In the genomic region with DNA sequence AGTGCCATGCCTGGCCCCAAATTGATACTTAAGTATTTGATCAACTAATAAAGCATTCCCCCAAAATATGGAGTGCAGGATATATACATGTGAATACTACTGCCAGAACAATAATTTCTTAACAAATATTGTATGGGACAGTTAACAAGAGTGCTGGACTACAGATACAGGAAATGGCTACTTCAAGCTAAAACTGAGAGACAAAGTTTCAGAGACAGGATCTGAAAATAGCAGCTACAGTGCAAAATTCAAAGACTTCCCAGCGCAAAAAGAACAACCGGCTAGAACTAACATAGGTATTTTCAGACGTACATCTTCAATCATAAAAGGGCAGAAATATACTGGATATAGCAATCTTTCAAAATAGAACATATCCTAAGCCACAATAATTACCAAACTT, we compare ENCODE assay signal across 20 cellular contexts. TPM values are rescaled to one million over a fixed set of nuclear protein-coding genes. Genes with fewer than 3 reads are reported as not detected.
DNase-seq lines count a peak whose midpoint lies in the region; ATAC-seq, FAIRE-seq and TF ChIP-seq lines count a peak whose summit lies in the region.
"Had no signal": no experiment of that assay in that cellular context is flagged by ENCODE, and none has a peak within 500 bp of the region (broad histone marks: within the 10 kb centered on the region; RNA-seq: fewer than 3 reads in every experiment).

No MANE protein-coding gene starts in this region.

- peaks cover 70% of the 10 kb centered on the region for H3K79me2 ChIP-seq in mesendoderm (ENCODE audit: control insufficient read depth, insufficient read depth, low read length)

- no peak for TF ChIP-seq POLR2A in GM12891 (IDR thresholded peaks at IDR 0.05; ENCODE audit: low read depth, low read length)

- H3K27me3 ChIP-seq in CD4-positive, CD25-positive, alpha-beta regulatory T cell (ENCODE audit: control insufficient read depth, insufficient read depth, low read length) = no peaks in the 10 kb centered on the region
- no peaks in the 10 kb centered on the region for H3K27me3 ChIP-seq in mesendoderm (ENCODE audit: insufficient read depth, low read length, poor library complexity)
- H3K27me3 ChIP-seq: hepatocyte, MG63, neutrophil had no signal

- H3K4me2 ChIP-seq in mesendoderm (ENCODE audit: low read length) = no peak overlapping the region
- H3K4me2 ChIP-seq: hepatocyte, PC-9 had no signal

- no peak overlapping the region for H2BK120ac ChIP-seq in mesendoderm (ENCODE audit: low read depth, low read length)

- peak; percentile 75 for FAIRE-seq in GM12891 (lab: Jason Lieb, UNC)

- H3K36me3 ChIP-seq in CD4-positive, CD25-positive, alpha-beta regulatory T cell (ENCODE audit: control insufficient read depth, insufficient read depth, low read length) = no peaks in the 10 kb centered on the region
- no peaks in the 10 kb centered on the region for H3K36me3 ChIP-seq in mesendoderm (ENCODE audit: control insufficient read depth, insufficient read depth, low read length)
- H3K36me3 ChIP-seq: neutrophil had no signal

- peaks cover 17% of the 10 kb centered on the region for H3K4me1 ChIP-seq in CD4-positive, CD25-positive, alpha-beta regulatory T cell (ENCODE audit: control insufficient read depth, insufficient read depth, low read length, poor library complexity, severe bottlenecking)
- no peaks in the 10 kb centered on the region for H3K4me1 ChIP-seq in mesendoderm (ENCODE audit: control insufficient read depth, low read depth, low read length)

- H3K9me3 Mint-ChIP-seq in CD4-positive, CD25-positive, alpha-beta regulatory T cell = peaks cover 0 to 2% (median 0%) of the 10 kb centered on the region in 7 donors
- no peaks in the 10 kb centered on the region for H3K9me3 Mint-ChIP-seq in activated naive CD8-positive, alpha-beta T cell treated with anti-CD3 and anti-CD28 coated beads, Interleukin-2, amount 50 U/mL, for 24 hours

- H3K79me1 ChIP-seq in mesendoderm (ENCODE audit: low read length) = no peaks in the 10 kb centered on the region

- H3K4ac ChIP-seq in mesendoderm (ENCODE audit: low read depth, low read length) = no peak overlapping the region

- no peak overlapping the region for H3K9ac ChIP-seq in mesendoderm (ENCODE audit: low read length)

- H3K4me1 Mint-ChIP-seq in CD4-positive, CD25-positive, alpha-beta regulatory T cell = peaks cover 33 to 57% (median 36%) of the 10 kb centered on the region in 4 donors
- H3K4me1 Mint-ChIP-seq in activated naive CD8-positive, alpha-beta T cell treated with anti-CD3 and anti-CD28 coated beads, Interleukin-2, amount 50 U/mL, for 24 hours = peaks cover 46% of the 10 kb centered on the region

- no peak overlapping the region for H3K18ac ChIP-seq in mesendoderm (ENCODE audit: low read length)

- H3K27ac ChIP-seq in CD4-positive, CD25-positive, alpha-beta regulatory T cell (ENCODE audit: insufficient read depth, low read length, poor library complexity, severe bottlenecking) = no peak overlapping the region
- no peak overlapping the region for H3K27ac ChIP-seq in mesendoderm (ENCODE audit: low read depth, low read length)
- H3K27ac ChIP-seq: hepatocyte, neutrophil, PC-9 had no signal

- no peaks in the 10 kb centered on the region for H3K27me3 Mint-ChIP-seq in CD4-positive, CD25-positive, alpha-beta regulatory T cell
- no peaks in the 10 kb centered on the region for H3K27me3 Mint-ChIP-seq in activated naive CD8-positive, alpha-beta T cell treated with anti-CD3 and anti-CD28 coated beads, Interleukin-2, amount 50 U/mL, for 24 hours

- ATAC-seq in CD4-positive, CD25-positive, alpha-beta regulatory T cell (ENCODE audit: low read depth in 2 of 2) = no peak
- ATAC-seq in HG03432 (IDR thresholded peaks at IDR 0.05; ENCODE audit: unreplicated experiment) (peak; percentile 55), GM18502 (IDR thresholded peaks at IDR 0.05; ENCODE audit: poor library complexity, unreplicated experiment) (no peak)
- no peak for ATAC-seq in activated naive CD8-positive, alpha-beta T cell treated with anti-CD3 and anti-CD28 coated beads, Interleukin-2, amount 50 U/mL, for 24 hours

- no peak overlapping the region for H2BK5ac ChIP-seq in mesendoderm (ENCODE audit: low read length)

- H3K9me3 ChIP-seq in CD4-positive, CD25-positive, alpha-beta regulatory T cell (ENCODE audit: control insufficient read depth in 2 of 2, low read length in 2 of 2) = no peaks in the 10 kb centered on the region
- H3K9me3 ChIP-seq: MG63, neutrophil had no signal

- no peak overlapping the region for H4K8ac ChIP-seq in mesendoderm (ENCODE audit: low read depth, low read length)

- no peak overlapping the region for H4K5ac ChIP-seq in mesendoderm (ENCODE audit: low read length)

- no peaks in the 10 kb centered on the region for H3K36me3 Mint-ChIP-seq in CD4-positive, CD25-positive, alpha-beta regulatory T cell
- peaks cover 6% of the 10 kb centered on the region for H3K36me3 Mint-ChIP-seq in activated naive CD8-positive, alpha-beta T cell treated with anti-CD3 and anti-CD28 coated beads, Interleukin-2, amount 50 U/mL, for 24 hours (ENCODE audit: low read depth)

- H3K27ac Mint-ChIP-seq in CD4-positive, CD25-positive, alpha-beta regulatory T cell = peak overlapping the region; percentile 2 to 66 (median 14)
- peak overlapping the region; percentile 54 for H3K27ac Mint-ChIP-seq in activated naive CD8-positive, alpha-beta T cell treated with anti-CD3 and anti-CD28 coated beads, Interleukin-2, amount 50 U/mL, for 24 hours

- H3K4me3 ChIP-seq in CD4-positive, CD25-positive, alpha-beta regulatory T cell (ENCODE audit: low read depth, low read length) = peak overlapping the region; percentile 15
- H3K4me3 ChIP-seq in mesendoderm (ENCODE audit: low read length) = no peak overlapping the region
- H3K4me3 ChIP-seq: hepatocyte, MG63, PC-9 had no signal

- no peak overlapping the region for H2BK15ac ChIP-seq in mesendoderm (replicated peaks; ENCODE audit: low read depth)

- no CpG with 5 or more reads among the region's 3 CpGs for WGBS in mesendoderm (ENCODE audit: extremely low coverage, insufficient coverage, low lambda C conversion rate)

- H3K56ac ChIP-seq in mesendoderm (ENCODE audit: low read length) = no peak overlapping the region

- no peak overlapping the region for H2AK5ac ChIP-seq in mesendoderm (ENCODE audit: low read length)

- H3K4me3 Mint-ChIP-seq in CD4-positive, CD25-positive, alpha-beta regulatory T cell = peak overlapping the region; percentile 15 to 73 (median 36)
- no peak overlapping the region for H3K4me3 Mint-ChIP-seq in activated naive CD8-positive, alpha-beta T cell treated with anti-CD3 and anti-CD28 coated beads, Interleukin-2, amount 50 U/mL, for 24 hours

- no peak for DNase-seq in CD4-positive, CD25-positive, alpha-beta regulatory T cell
- DNase-seq in GM12891 (ENCODE audit: insufficient read length, low spot score) = no peak
- no peak for DNase-seq in activated naive CD8-positive, alpha-beta T cell treated with anti-CD3 and anti-CD28 coated beads, Interleukin-2, amount 50 U/mL, for 24 hours
- no peak for DNase-seq in NAMALWA (ENCODE audit: low spot score)
- no peak for DNase-seq in midbrain (lab: John Stamatoyannopoulos, UW)
- DNase-seq in mesendoderm = no peak
- DNase-seq: activated CD8-positive, alpha-beta memory T cell treated with anti-CD3 and anti-CD28 coated beads for 24 hours; activated T-cell treated with anti-CD3 and anti-CD28 coated beads, Interleukin-2, amount 50 U/mL, for 48 hours; foreskin fibroblast; IMR-90; MG63; NCI-H1694; PC-9; SHP77 treated with DMSO at 0.1 percent for 48 hours; stimulated activated CD4-positive, alpha-beta T cell treated with anti-CD3 and anti-CD28 coated beads, Interleukin-4, amount 100 ng/mL, for 1 hour; trophoblast cell had no signal

- H3K23ac ChIP-seq in mesendoderm (ENCODE audit: low read length) = no peak overlapping the region

TF ChIP-seq in GM12891, 5 proteins besides CTCF, POLR2A, EP300 and RAD21:
- peak; percentile 40; the same call in 1 of the 2 replicates for TF ChIP-seq SPI1 (IDR thresholded peaks at IDR 0.05; ENCODE audit: low read depth, low read length)
- TF ChIP-seq POU2F2 (IDR thresholded peaks at IDR 0.05; ENCODE audit: low read depth, low read length) = no peak

RNA-seq across cellular contexts. Expression of gene ATRX, which starts 6.3 kb away (rescaled TPM):
- total RNA-seq in CD4-positive, CD25-positive, alpha-beta regulatory T cell = 175 TPM
- 10 to 100 TPM; 35.2 to 48.6 (median 41.9) TPM for polyA plus RNA-seq in CD4-positive, CD25-positive, alpha-beta regulatory T cell
- 29.0 TPM for polyA plus RNA-seq in GM12891 (2012; ENCODE audit: low read depth, missing spikeins)
- 46.3 TPM for polyA plus RNA-seq in mesendoderm (2013, experiment 1 of 2)
- polyA plus RNA-seq in mesendoderm (2013, experiment 2 of 2) = 47.7 TPM
